Comparison of ENCODE assay signal across 9 cellular contexts in the genomic region with DNA sequence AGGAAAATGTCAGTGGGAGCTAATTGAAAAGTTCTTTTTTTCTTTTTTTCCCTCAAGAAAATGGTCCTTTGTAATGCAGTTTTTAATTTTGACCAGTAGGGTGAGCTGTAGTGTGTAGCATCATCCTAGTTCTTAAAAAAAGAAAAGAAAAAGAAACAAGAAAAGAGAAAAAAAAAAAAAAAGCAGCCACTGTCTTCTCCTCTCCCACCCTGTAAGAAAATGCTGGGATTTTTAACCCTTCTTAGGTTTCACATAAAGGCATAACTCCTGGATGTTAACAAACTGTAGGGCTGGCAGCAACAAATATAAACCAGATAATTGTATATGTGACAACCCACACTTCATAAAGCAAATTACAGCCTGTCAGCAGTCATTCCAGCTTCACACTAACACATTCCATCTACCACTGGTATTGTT.
DNase-seq lines count a peak whose midpoint lies in the region; ATAC-seq, FAIRE-seq and TF ChIP-seq lines count a peak whose summit lies in the region.
"Had no signal": no experiment of that assay in that cellular context is flagged by ENCODE, and none has a peak within 500 bp of the region (broad histone marks: within the 10 kb centered on the region; RNA-seq: fewer than 3 reads in every experiment).

No MANE protein-coding gene starts in this region.

- no peaks in the 10 kb centered on the region for H3F3A ChIP-seq in SU-DHL-6 (ENCODE audit: insufficient read depth)

- intact Hi-C loops in spleen (cut with DNase I; ENCODE audit: low total_unique reads) = loop anchor here (5.0 kb wide), 2 partner anchors 105 to 240 kb away; a partner anchor contains a TSS

- DNase-seq in COLO829 (ENCODE audit: low spot score) (peak; percentile 47), HFFc6 (peak; percentile 8), frontal cortex (ENCODE audit: low spot score in 2 of 2) (peak in 1 of 2 donors; percentile 13), spleen (no peak), mesenteric fat pad (ENCODE audit: low spot score) (no peak), hypothalamus (lab: John Stamatoyannopoulos, UW) (no peak)

- H3K27me3 Mint-ChIP-seq in HFFc6 (ENCODE audit: insufficient read depth) = peaks cover 25% of the 10 kb centered on the region

- no peak overlapping the region for H3K27ac Mint-ChIP-seq in HFFc6

- H3K9me2 ChIP-seq in SU-DHL-6 (replicated peaks; ENCODE audit: insufficient read depth, low read length) = no peaks in the 10 kb centered on the region

- no peaks in the 10 kb centered on the region for H3K36me3 Mint-ChIP-seq in HFFc6 (ENCODE audit: low read depth)

- H3K4me2 ChIP-seq in SU-DHL-6 (ENCODE audit: low read depth, low read length, poor library complexity, severe bottlenecking) = no peak overlapping the region

- TF ChIP-seq CTCF in HFFc6 (IDR thresholded peaks at IDR 0.05) (peak; percentile 88), SU-DHL-6 (IDR thresholded peaks at IDR 0.05; ENCODE audit: insufficient read depth, low read length, poor library complexity, severe bottlenecking) (peak; percentile 46), spleen (IDR thresholded peaks at IDR 0.05 in 8 of 11, conservative IDR thresholded peaks at IDR 0.05 in 3 of 11) (peak; percentile 10 to 75 (median 61))

- no peak overlapping the region for H3K27ac ChIP-seq in SU-DHL-6 (ENCODE audit: low read depth, low read length)
- H3K27ac ChIP-seq in spleen = no peak overlapping the region
- H3K27ac ChIP-seq: neutrophil had no signal

- H3K9ac ChIP-seq in SU-DHL-6 (ENCODE audit: low read length) = no peak overlapping the region

- no peak overlapping the region for H3K4me3 Mint-ChIP-seq in HFFc6

- TF ChIP-seq POLR2A in spleen (IDR thresholded peaks at IDR 0.05) = no peak

- H3K27me3 ChIP-seq in SU-DHL-6 (ENCODE audit: low read length) = no peaks in the 10 kb centered on the region
- no peaks in the 10 kb centered on the region for H3K27me3 ChIP-seq in spleen (replicated peaks in 1 of 7)

- no peaks in the 10 kb centered on the region for H3K4me1 Mint-ChIP-seq in HFFc6 (ENCODE audit: low read depth)

- H3K36me3 ChIP-seq in SU-DHL-6 (ENCODE audit: low read length) (no peaks in the 10 kb centered on the region), spleen (no peaks in the 10 kb centered on the region)
- H3K36me3 ChIP-seq: neutrophil had no signal

- no peaks in the 10 kb centered on the region for H3K9me3 Mint-ChIP-seq in HFFc6

- no peaks in the 10 kb centered on the region for H4K20me1 ChIP-seq in SU-DHL-6 (ENCODE audit: low read depth, low read length)

- H3K4me3 ChIP-seq in SU-DHL-6 (ENCODE audit: insufficient read depth, low read length, poor library complexity, severe bottlenecking) (no peak overlapping the region), spleen (no peak overlapping the region)

- H3K9me3 ChIP-seq in SU-DHL-6 (ENCODE audit: insufficient read depth, low read length) (no peaks in the 10 kb centered on the region), spleen (peaks cover 0 to 4% (median 0%) of the 10 kb centered on the region in 8 donors)
- H3K9me3 ChIP-seq: neutrophil had no signal

- peak; percentile 15 for FAIRE-seq in frontal cortex (lab: Jason Lieb, UNC)

- no peaks in the 10 kb centered on the region for H3K79me2 ChIP-seq in SU-DHL-6 (ENCODE audit: insufficient read depth, low read length)

- H3K4me1 ChIP-seq in spleen = peaks cover 0 to 8% (median 4%) of the 10 kb centered on the region in 6 donors

- H2AFZ ChIP-seq in SU-DHL-6 (ENCODE audit: low read depth, low read length, severe bottlenecking) = no peak overlapping the region

- no peak for ATAC-seq in HG02759 (IDR thresholded peaks at IDR 0.05; ENCODE audit: unreplicated experiment)

Comparison
In these comparisons a context has a peak if more than half of its experiments do, and no peak if none do; other contexts are left out.
1. DNase-seq: peak in COLO829 (single experiment) and HFFc6 (single experiment); none in spleen (single experiment), mesenteric fat pad (single experiment) and hypothalamus (0 of 51).
2. Peak in every context shown above with its lines, with median percentiles within 50 percentile points of each other: CTCF ChIP-seq.